Comparison of ENCODE assay signal across 14 cellular contexts in genomic region chr15:41445399-41445798, GRCh38. TPM values are rescaled to one million over a fixed set of nuclear protein-coding genes. Genes with fewer than 3 reads are reported as not detected.
DNase-seq lines count a peak whose midpoint lies in the region; TF ChIP-seq lines count a peak whose summit lies in the region.
"Had no signal": no experiment of that assay in that cellular context is flagged by ENCODE, and none has a peak within 500 bp of the region (broad histone marks: within the 10 kb centered on the region; RNA-seq: fewer than 3 reads in every experiment).

No MANE protein-coding gene starts in this region.

- peaks cover 12% of the 10 kb centered on the region for H3K36me3 ChIP-seq in A673 (ENCODE audit: insufficient read depth, low read length, poor library complexity, severe bottlenecking)

- H3K36me3 Mint-ChIP-seq in activated naive CD4-positive, alpha-beta T cell treated with anti-CD3 and anti-CD28 coated beads, Interleukin-2, amount 10 ng/mL, durations not matched to agents 7 days and 5 days: peaks cover 17% of the 10 kb centered on the region

- H3K4me3 ChIP-seq in A673 (ENCODE audit: low read depth, low read length, poor library complexity, severe bottlenecking): no peak overlapping the region
- H3K4me3 ChIP-seq: A549, GM23248 had no signal

- H3K4me1 ChIP-seq in A673 (ENCODE audit: insufficient read depth, low read length, poor library complexity, severe bottlenecking): peaks cover 5% of the 10 kb centered on the region
- H3K4me1 ChIP-seq: A549 had no signal

- peaks cover 26% of the 10 kb centered on the region for H3K4me1 Mint-ChIP-seq in activated naive CD4-positive, alpha-beta T cell treated with anti-CD3 and anti-CD28 coated beads, Interleukin-2, amount 10 ng/mL, durations not matched to agents 7 days and 5 days

- DNase-seq in activated naive CD4-positive, alpha-beta T cell treated with anti-CD3 and anti-CD28 coated beads, Interleukin-2, amount 10 ng/mL, durations not matched to agents 7 days and 5 days: no peak
- no peak for DNase-seq in activated naive CD4-positive, alpha-beta T cell treated with Interleukin-2 at 50 U/mL for 16 hours
- peak; percentile 48 for DNase-seq in SK-MEL-5 (ENCODE audit: low read depth, low spot score)
- DNase-seq in left kidney (ENCODE audit: low read depth, low spot score): peak; percentile 14
- DNase-seq in A673 (ENCODE audit: low spot score): no peak
- no peak for DNase-seq in NCI-H2171 (lab: John Stamatoyannopoulos, UW)
- no peak for DNase-seq in SKM-1 (lab: John Stamatoyannopoulos, UW; ENCODE audit: unreplicated experiment)
- DNase-seq: CD8-positive, alpha-beta memory T cell; DMS53; GM23248; H7; IMR-90 had no signal

- no peak for TF ChIP-seq CTCF in A673 (conservative IDR thresholded peaks at IDR 0.05; ENCODE audit: low read depth, low read length)

- peak overlapping the region; percentile 28 for H3K27ac Mint-ChIP-seq in activated naive CD4-positive, alpha-beta T cell treated with anti-CD3 and anti-CD28 coated beads, Interleukin-2, amount 10 ng/mL, durations not matched to agents 7 days and 5 days

- POLR2A ChIA-PET in A673 (lab: Charles Lee; ENCODE audit: low non-redundant PET): no interaction called here

- no peaks in the 10 kb centered on the region for H3K27me3 Mint-ChIP-seq in activated naive CD4-positive, alpha-beta T cell treated with anti-CD3 and anti-CD28 coated beads, Interleukin-2, amount 10 ng/mL, durations not matched to agents 7 days and 5 days
- H3K27me3 Mint-ChIP-seq: CD8-positive, alpha-beta memory T cell had no signal

- H3K9me3 ChIP-seq in A673 (ENCODE audit: low read depth, low read length, poor library complexity, severe bottlenecking): no peaks in the 10 kb centered on the region
- H3K9me3 ChIP-seq: A549 had no signal

- in situ Hi-C loops in SK-MEL-5 (cut with HindIII; ENCODE audit: low pct_unique_long_range_greater_than_20kb, low sequenced_read_pairs): no loop called here

- intact Hi-C loops in A673 (cut with micrococcal nuclease; ENCODE audit: unreplicated experiment): no loop called here

- H3K27ac ChIP-seq in A673 (ENCODE audit: low read depth, low read length, poor library complexity, severe bottlenecking): no peak overlapping the region
- H3K27ac ChIP-seq: A549, GM23248 had no signal

- BruUV-seq in A673 (replicated peaks; lab: Mats Ljungman, UMichigan): no TSS peak

- no peaks in the 10 kb centered on the region for H3K27me3 ChIP-seq in A673 (replicated peaks; ENCODE audit: insufficient read depth, low read depth, low read length, poor library complexity)

- CTCF ChIA-PET in activated naive CD4-positive, alpha-beta T cell treated with anti-CD3 and anti-CD28 coated beads, Interleukin-2, amount 10 ng/mL, durations not matched to agents 7 days and 5 days (lab: Charles Lee): interaction anchor here (0.7 kb wide), 1 partner anchor 696 kb away, joined by 3 read pairs; no protein-coding TSS in a partner anchor
- CTCF ChIA-PET in A673 (lab: Charles Lee): no interaction called here

- H3K4me3 Mint-ChIP-seq in activated naive CD4-positive, alpha-beta T cell treated with anti-CD3 and anti-CD28 coated beads, Interleukin-2, amount 10 ng/mL, durations not matched to agents 7 days and 5 days: no peak overlapping the region
- H3K4me3 Mint-ChIP-seq: CD14-positive monocyte; CD8-positive, alpha-beta memory T cell had no signal

- H3K9me3 Mint-ChIP-seq in activated naive CD4-positive, alpha-beta T cell treated with anti-CD3 and anti-CD28 coated beads, Interleukin-2, amount 10 ng/mL, durations not matched to agents 7 days and 5 days: no peaks in the 10 kb centered on the region
- H3K9me3 Mint-ChIP-seq: CD14-positive monocyte; CD8-positive, alpha-beta memory T cell had no signal

RNA-seq across cellular contexts. Expression of gene RTF1, which starts 28.5 kb away (rescaled TPM):
- 17.6 and 22.6 TPM in 2 replicates for total RNA-seq in SK-MEL-5 (2014; rRNA removed; shearing (Covaris generic))
- polyA plus RNA-seq in SK-MEL-5 (2015; cell fraction: cytosol; rRNA removed): 32.9 and 36.3 TPM in 2 replicates
- 12.6 and 23.0 TPM in 2 replicates for polyA plus RNA-seq in SK-MEL-5 (2015; cell fraction: nucleus; rRNA removed)
- 47.6 and 55.3 TPM in 2 replicates for total RNA-seq in A673 (2021)

RNA-seq across cellular contexts. Expression of gene NDUFAF1, which starts 43.1 kb away (rescaled TPM):
- total RNA-seq in SK-MEL-5 (2014; rRNA removed; shearing (Covaris generic)): 38.0 and 39.6 TPM in 2 replicates
- polyA plus RNA-seq in SK-MEL-5 (2015; cell fraction: cytosol; rRNA removed): 22.7 and 30.7 TPM in 2 replicates
- polyA plus RNA-seq in SK-MEL-5 (2015; cell fraction: nucleus; rRNA removed): 10.7 and 12.7 TPM in 2 replicates
- 16.7 and 18.8 TPM in 2 replicates for total RNA-seq in A673 (2021)

RNA-seq across cellular contexts. Expression of gene ITPKA, which starts 48.3 kb away (rescaled TPM):
- total RNA-seq in SK-MEL-5 (2014; rRNA removed; shearing (Covaris generic)): 0.45 and 0.85 TPM in 2 replicates
- polyA plus RNA-seq in SK-MEL-5 (2015; cell fraction: cytosol; rRNA removed): 1.5 and 2.5 TPM in 2 replicates
- polyA plus RNA-seq in SK-MEL-5 (2015; cell fraction: nucleus; rRNA removed): 0.30 and 0.34 TPM in 2 replicates
- 4.3 and 5.6 TPM in 2 replicates for total RNA-seq in A673 (2021)
- polyA plus RNA-seq: CD14-positive monocyte; CD8-positive, alpha-beta memory T cell had no signal

Comparison
In these comparisons a context has a peak if more than half of its experiments do, and no peak if none do; other contexts are left out.
1. DNase-seq: peak in SK-MEL-5 (single experiment) and left kidney (single experiment); none in activated naive CD4-positive, alpha-beta T cell treated with anti-CD3 and anti-CD28 coated beads, Interleukin-2, amount 10 ng/mL, durations not matched to agents 7 days and 5 days (single experiment), activated naive CD4-positive, alpha-beta T cell treated with Interleukin-2 at 50 U/mL for 16 hours (single experiment), A673 (single experiment), NCI-H2171 (single experiment) and SKM-1 (single experiment).